ENCODE assay signal across 11 cellular contexts in the genomic region with DNA sequence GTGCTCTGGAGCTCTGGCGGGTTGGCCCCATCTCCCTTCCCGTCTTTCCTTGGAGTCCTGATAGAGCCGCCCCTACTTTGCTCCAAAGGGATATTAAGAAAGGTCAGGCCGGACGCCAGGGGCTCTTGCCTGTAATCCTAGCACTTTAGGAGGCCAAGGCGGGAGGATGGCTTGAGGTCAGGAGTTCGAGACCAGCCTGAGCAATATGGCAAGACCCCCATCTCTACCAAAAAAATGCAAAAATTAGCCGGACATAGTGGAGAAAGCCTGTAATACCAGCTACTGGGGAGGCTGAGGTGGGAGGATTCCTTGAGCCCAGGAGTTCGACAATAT. TPM values are rescaled to one million over a fixed set of nuclear protein-coding genes. Genes with fewer than 3 reads are reported as not detected.
DNase-seq lines count a peak whose midpoint lies in the region; ATAC-seq, FAIRE-seq and TF ChIP-seq lines count a peak whose summit lies in the region.
"Had no signal": no experiment of that assay in that cellular context is flagged by ENCODE, and none has a peak within 500 bp of the region (broad histone marks: within the 10 kb centered on the region; RNA-seq: fewer than 3 reads in every experiment).

No MANE protein-coding gene starts in this region.

- H3K4me3 Mint-ChIP-seq in CD8-positive, alpha-beta T cell, result peak overlapping the region; percentile 32
- H3K4me3 Mint-ChIP-seq: activated CD8-positive, alpha-beta T cell treated with anti-CD3 and anti-CD28 coated beads, Interleukin-2, amount 10 ng/mL, durations not matched to agents 7 days and 5 days had no signal

- peaks cover 41% of the 10 kb centered on the region for H3K27me3 Mint-ChIP-seq in CD8-positive, alpha-beta T cell (ENCODE audit: low read depth)

- peak overlapping the region; percentile 92 for H3K4me2 ChIP-seq in PC-9

- BruUV-seq in PC-9 (replicated peaks; lab: Mats Ljungman, UMichigan), result no TSS peak

- no peaks in the 10 kb centered on the region for H3K79me2 ChIP-seq in PC-9 (ENCODE audit: low read depth)

- no peaks in the 10 kb centered on the region for H3K9me3 ChIP-seq in CD8-positive, alpha-beta T cell (ENCODE audit: low read length)
- H3K9me3 ChIP-seq in PC-9 (ENCODE audit: insufficient read depth, low read depth) (no peaks in the 10 kb centered on the region), psoas muscle (no peaks in the 10 kb centered on the region), small intestine (ENCODE audit: control insufficient read depth, low read depth) (no peaks in the 10 kb centered on the region)

- peak overlapping the region; percentile 87; the same call in 1 of the 2 replicates for H2AFZ ChIP-seq in PC-9

- H3K27me3 ChIP-seq in CD8-positive, alpha-beta T cell (ENCODE audit: insufficient read depth, low read length), result peaks cover 27% of the 10 kb centered on the region
- H3K27me3 ChIP-seq in PC-9 (ENCODE audit: insufficient read depth, low read depth) (no peaks in the 10 kb centered on the region), psoas muscle (ENCODE audit: insufficient read depth in 3 of 3, low read length in 2 of 3) (peaks cover 0 to 22% (median 4%) of the 10 kb centered on the region in 3 donors), small intestine (ENCODE audit: control insufficient read depth in 2 of 2, insufficient read depth in 2 of 2, low read length in 2 of 2) (peaks cover 0 to 2% of the 10 kb centered on the region in 2 donors)

- H3K36me3 ChIP-seq in CD8-positive, alpha-beta T cell (ENCODE audit: insufficient read depth, low read length), result no peaks in the 10 kb centered on the region
- no peaks in the 10 kb centered on the region for H3K36me3 ChIP-seq in PC-9 (ENCODE audit: low read depth)
- H3K36me3 ChIP-seq in psoas muscle (ENCODE audit: insufficient read depth in 1 of 2, low read depth in 1 of 2), result no peaks in the 10 kb centered on the region
- no peaks in the 10 kb centered on the region for H3K36me3 ChIP-seq in small intestine (ENCODE audit: control insufficient read depth in 2 of 2, insufficient read depth in 2 of 2, low read length in 2 of 2)

- no peak overlapping the region for H3K27ac Mint-ChIP-seq in CD8-positive, alpha-beta T cell
- H3K27ac Mint-ChIP-seq: activated CD8-positive, alpha-beta T cell treated with anti-CD3 and anti-CD28 coated beads, Interleukin-2, amount 10 ng/mL, durations not matched to agents 7 days and 5 days had no signal

- H3K9me2 ChIP-seq in PC-9 (ENCODE audit: insufficient read depth), result no peaks in the 10 kb centered on the region

- H3K36me3 Mint-ChIP-seq in CD8-positive, alpha-beta T cell, result no peaks in the 10 kb centered on the region

- intact Hi-C loops in CD8-positive, alpha-beta T cell (cut with DNase I, micrococcal nuclease), result no loop called here
- intact Hi-C loops in PC-9 (cut with micrococcal nuclease; ENCODE audit: unreplicated experiment) (loop anchor here (5.0 kb wide), 1 partner anchor 43 kb away; the partner anchor contains the start of gene VPS37D), psoas muscle (cut with DNase I) (no loop called here)

- no peaks in the 10 kb centered on the region for H4K20me1 ChIP-seq in PC-9 (ENCODE audit: insufficient read depth)

- H3K4me1 Mint-ChIP-seq in CD8-positive, alpha-beta T cell (ENCODE audit: low read depth), result peaks cover 12% of the 10 kb centered on the region

- FAIRE-seq in small intestine (lab: Jason Lieb, UNC), result no peak
- FAIRE-seq: frontal cortex had no signal

- peaks cover 4% of the 10 kb centered on the region; the same call in 1 of the 2 replicates for H3F3A ChIP-seq in PC-9 (ENCODE audit: insufficient read depth, low read depth)

- no peak for TF ChIP-seq CTCF in CD8-positive, alpha-beta T cell (IDR thresholded peaks at IDR 0.05)
- TF ChIP-seq CTCF in PC-9 (conservative IDR thresholded peaks at IDR 0.05), result no peak
- TF ChIP-seq CTCF in epithelial cell of proximal tubule (conservative IDR thresholded peaks at IDR 0.05; ENCODE audit: low read depth, low read length), result no peak
- TF ChIP-seq CTCF in psoas muscle (IDR thresholded peaks at IDR 0.05), result no peak

- no peak for ATAC-seq in CD8-positive, alpha-beta T cell
- ATAC-seq in psoas muscle (no peak), GM21576 (IDR thresholded peaks at IDR 0.05; ENCODE audit: unreplicated experiment) (no peak), HG03039 (IDR thresholded peaks at IDR 0.05; ENCODE audit: unreplicated experiment) (no peak)

- POLR2A ChIA-PET in CD8-positive, alpha-beta T cell (lab: Charles Lee), result no interaction called here
- POLR2A ChIA-PET in PC-9 (lab: Charles Lee; ENCODE audit: unreplicated experiment), result interaction anchor here (0.5 to 0.6 kb wide), 4 partner anchors 65 to 209 kb away, joined by 3 to 7 read pairs (median 4); no protein-coding TSS in a partner anchor

- H3K4me3 ChIP-seq in CD8-positive, alpha-beta T cell (ENCODE audit: low read depth, low read length), result peak overlapping the region; percentile 33
- H3K4me3 ChIP-seq in PC-9 (peak overlapping the region; percentile 64; the same call in 1 of the 2 replicates), epithelial cell of proximal tubule (ENCODE audit: low read depth, low read length) (peak overlapping the region; percentile 56), psoas muscle (peak overlapping the region; percentile 67), small intestine (ENCODE audit: low read depth in 1 of 2, low read length in 2 of 2) (peak overlapping the region in 1 of 2 donors; percentile 17)

- CTCF ChIA-PET in CD8-positive, alpha-beta T cell (lab: Charles Lee), result interaction anchor here (1.3 to 1.9 kb wide), 2 partner anchors 17 to 100 kb away, joined by 6 to 7 read pairs; no protein-coding TSS in a partner anchor
- CTCF ChIA-PET in PC-9 (lab: Charles Lee), result no interaction called here

- H3K9me3 Mint-ChIP-seq in CD8-positive, alpha-beta T cell, result no peaks in the 10 kb centered on the region

- WGBS in psoas muscle, 3 donors, result 32 to 40% (median 36%) methylated on average over 9 of the region's 9 CpGs
- WGBS in small intestine, 3 donors, result 23 to 40% (median 27%) methylated on average over 9 of the region's 9 CpGs

- DNase-seq in CD8-positive, alpha-beta T cell, result no peak
- DNase-seq in PC-9 (no peak), epithelial cell of proximal tubule (ENCODE audit: low read depth) (no peak), psoas muscle (no peak), EL (no peak), small intestine (no peak)

- H3K4me1 ChIP-seq in CD8-positive, alpha-beta T cell (ENCODE audit: insufficient read depth, low read length), result peaks cover 8% of the 10 kb centered on the region
- H3K4me1 ChIP-seq in PC-9 (replicated peaks; ENCODE audit: insufficient read depth), result 0 out of 2 replicates have a peak, but pooled peaks cover 5% of the 10 kb centered on the region
- no peaks in the 10 kb centered on the region for H3K4me1 ChIP-seq in psoas muscle
- H3K4me1 ChIP-seq in small intestine (ENCODE audit: control insufficient read depth in 2 of 2, insufficient read depth in 1 of 2, low read depth in 1 of 2, low read length in 1 of 2), result peaks cover 0 to 6% of the 10 kb centered on the region in 2 donors

- no peak overlapping the region for H3K27ac ChIP-seq in CD8-positive, alpha-beta T cell (ENCODE audit: low read depth, low read length)
- H3K27ac ChIP-seq in PC-9 (no peak overlapping the region), psoas muscle (no peak overlapping the region), small intestine (ENCODE audit: low read depth in 1 of 2, low read length in 1 of 2) (no peak overlapping the region)

RNA-seq across cellular contexts. Expression of gene MLXIPL, which starts 0.3 kb away (rescaled TPM):
- total RNA-seq in CD8-positive, alpha-beta T cell, result not detected
- total RNA-seq in PC-9 (2021) (24.9 and 32.0 TPM in 2 replicates), epithelial cell of proximal tubule (not detected in 2 replicates), psoas muscle (10 to 100 TPM; 16.3 to 65.2 (median 27.6) TPM)
- polyA plus RNA-seq in psoas muscle (10 to 100 TPM; 11.1 to 43.6 (median 14.1) TPM), small intestine (100 to 1,000 TPM in 2 of 3 donors, 10 to 100 TPM in 1; 95.8 to 208 (median 138) TPM)
- total RNA-seq: activated CD8-positive, alpha-beta T cell treated with anti-CD3 and anti-CD28 coated beads, Interleukin-2, amount 10 ng/mL, durations not matched to agents 7 days and 5 days; frontal cortex; OCI-LY7 had no signal

RNA-seq across cellular contexts. Expression of gene VPS37D, which starts 43.0 kb away (rescaled TPM):
- 1 to 10 TPM in 1 of 2 experiments, under 1 TPM in 1; 0.89 to 1.3 TPM for total RNA-seq in CD8-positive, alpha-beta T cell
- total RNA-seq in PC-9 (2021) (8.3 and 12.4 TPM in 2 replicates), epithelial cell of proximal tubule (4.1 and 12.2 TPM in 2 replicates), psoas muscle (1 to 10 TPM in 1 of 4 donors, under 1 TPM in 3; 0.18 to 1.1 (median 0.72) TPM)
- polyA plus RNA-seq in psoas muscle (under 1 TPM; 0.29 to 0.72 (median 0.42) TPM), small intestine (1 to 10 TPM; 2.6 to 3.8 (median 2.7) TPM)

RNA-seq across cellular contexts. Expression of gene TBL2, which starts 46.3 kb away (rescaled TPM):
- total RNA-seq in CD8-positive, alpha-beta T cell, result 10 to 100 TPM; 14.9 to 16.7 TPM
- 43.9 and 49.2 TPM in 2 replicates for total RNA-seq in PC-9 (2021)
- total RNA-seq in epithelial cell of proximal tubule, result 29.6 and 56.4 TPM in 2 replicates
- total RNA-seq in psoas muscle, result 10 to 100 TPM; 10.3 to 16.1 (median 11.8) TPM
- polyA plus RNA-seq in psoas muscle, result 10 to 100 TPM in 1 of 3 donors, 1 to 10 TPM in 2; 8.1 to 15.0 (median 9.6) TPM
- polyA plus RNA-seq in small intestine, result 10 to 100 TPM in 1 of 3 donors, 1 to 10 TPM in 2; 5.4 to 28.0 (median 10.0) TPM

RNA-seq across cellular contexts. Expression of gene DNAJC30, which starts 58.6 kb away (rescaled TPM):
- 10 to 100 TPM; 13.5 to 14.4 TPM for total RNA-seq in CD8-positive, alpha-beta T cell
- total RNA-seq in PC-9 (2021), result 8.0 and 9.5 TPM in 2 replicates
- total RNA-seq in epithelial cell of proximal tubule, result 2.7 and 6.1 TPM in 2 replicates
- total RNA-seq in psoas muscle, result 10 to 100 TPM in 2 of 4 donors, 1 to 10 TPM in 2; 8.7 to 13.9 (median 10.6) TPM
- polyA plus RNA-seq in psoas muscle, result 1 to 10 TPM; 4.3 to 9.8 (median 8.3) TPM
- 10 to 100 TPM in 1 of 3 donors, 1 to 10 TPM in 2; 6.0 to 10.4 (median 6.8) TPM for polyA plus RNA-seq in small intestine

RNA-seq across cellular contexts. Expression of gene BUD23, which starts 58.8 kb away (rescaled TPM):
- total RNA-seq in CD8-positive, alpha-beta T cell, result 100 to 1,000 TPM; 123 to 129 TPM
- total RNA-seq in PC-9 (2021) (122 and 158 TPM in 2 replicates), epithelial cell of proximal tubule (65.2 and 87.1 TPM in 2 replicates), psoas muscle (10 to 100 TPM; 50.4 to 96.2 (median 83.4) TPM)
- polyA plus RNA-seq in psoas muscle (100 to 1,000 TPM; 106 to 155 (median 149) TPM), small intestine (10 to 100 TPM; 37.8 to 90.0 (median 50.5) TPM)

Comparison
In these comparisons a context has a peak if more than half of its experiments do, and no peak if none do; other contexts are left out.
1. RNA of gene MLXIPL, which starts 0.3 kb away (total RNA-seq): 16.3 to 65.2 TPM in psoas muscle and 24.9 to 32.0 TPM in PC-9; not detected in CD8-positive, alpha-beta T cell and not detected in epithelial cell of proximal tubule; every median in the first group is over 10 times any median in the second.